Comparison of ENCODE assay signal across 9 cellular contexts in the genomic region with DNA sequence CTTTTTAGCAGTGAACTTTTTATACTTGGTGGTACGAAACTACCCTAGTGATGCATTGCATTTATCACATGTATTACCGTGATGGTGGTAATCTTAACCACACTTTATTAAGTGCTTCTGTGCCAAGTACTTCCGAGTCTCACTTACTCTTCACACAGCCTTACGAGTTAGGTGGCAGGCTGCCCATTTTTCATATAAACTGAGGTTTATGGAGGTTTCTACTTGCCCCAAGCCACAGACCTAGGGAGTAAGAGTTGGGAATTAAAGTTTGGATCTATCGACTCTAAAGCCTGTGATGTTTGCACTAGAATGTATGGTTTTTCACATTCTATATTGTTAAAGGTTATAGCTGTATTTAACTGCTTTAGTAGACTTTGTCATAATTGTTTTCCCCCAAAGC.
"Had no signal": no experiment of that assay in that cellular context is flagged by ENCODE, and none has a peak within 500 bp of the region (broad histone marks: within the 10 kb centered on the region; RNA-seq: fewer than 3 reads in every experiment).

No MANE protein-coding gene starts in this region.

- DNase-seq: GM23248, GOT3, H9, HCEC 1CT, HFFc6, KBM-7 had no signal

- H3K4me3 Mint-ChIP-seq: H9, HFFc6, IgD-negative memory B cell had no signal

- FAIRE-seq: H54 had no signal

- H2AFZ ChIP-seq: GM23248 had no signal

- H3K9ac ChIP-seq: GM23248 had no signal

- H3K27ac ChIP-seq: GM23248, HL-60 had no signal

- H3K27ac Mint-ChIP-seq: H9, HFFc6, IgD-negative memory B cell had no signal

- H3K36me3 Mint-ChIP-seq: IgD-negative memory B cell had no signal

- H3K4me3 ChIP-seq: GM23248 had no signal

- H3K9me3 Mint-ChIP-seq: H9, HFFc6, IgD-negative memory B cell had no signal

- H3K27me3 Mint-ChIP-seq: IgD-negative memory B cell had no signal
